Comparison of ENCODE assay signal across 19 cellular contexts in the genomic region with DNA sequence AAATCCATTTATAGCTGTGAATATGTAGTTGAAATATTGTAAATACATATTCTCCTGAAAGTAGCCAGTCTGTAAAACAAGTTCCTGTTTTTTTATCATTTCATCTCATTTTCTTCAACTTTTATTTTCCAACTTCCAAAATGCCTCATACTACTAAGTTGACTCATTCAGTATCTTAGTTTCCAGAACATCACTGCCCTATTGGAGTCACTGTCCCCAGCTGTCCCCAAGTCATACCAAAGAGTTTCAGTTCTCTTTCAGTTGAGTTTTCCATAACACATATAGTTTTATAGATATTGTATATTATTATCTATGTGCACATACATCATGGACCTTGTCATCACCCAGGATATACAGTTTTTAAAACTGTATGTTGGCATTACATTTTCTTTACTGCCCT.
"Had no signal": no experiment of that assay in that cellular context is flagged by ENCODE, and none has a peak within 500 bp of the region (broad histone marks: within the 10 kb centered on the region; RNA-seq: fewer than 3 reads in every experiment).

No MANE protein-coding gene starts in this region.

- DNase-seq: activated CD4-positive, CD25-positive, alpha-beta regulatory T cell treated with anti-CD3 and anti-CD28 coated beads, Interleukin-2, amount 50 U/mL, for 72 hours; activated naive CD4-positive, alpha-beta T cell treated with anti-CD3 and anti-CD28 coated beads for 36 hours; activated naive CD8-positive, alpha-beta T cell treated with anti-CD3 and anti-CD28 coated beads, Interleukin-2, amount 50 U/mL, for 24 hours; activated T-cell treated with anti-CD3 and anti-CD28 coated beads for 4 hours; aorta; cerebellar nuclear complex; effector memory CD4-positive, alpha-beta T cell; foreskin keratinocyte; glutamatergic neuron; hypothalamus; kidney; left ventricle myocardium inferior; mucosa of descending colon; naive thymus-derived CD4-positive, alpha-beta T cell; ovary; right lobe of liver; stimulated activated CD4-positive, alpha-beta T cell treated with anti-CD3 and anti-CD28 coated beads, Interleukin-4, amount 100 ng/mL, for 4 hours; stimulated activated CD8-positive, alpha-beta memory T cell treated with anti-CD3 and anti-CD28 coated beads, Interleukin-4, amount 100 ng/mL, for 48 hours; trophoblast cell had no signal

- ATAC-seq: activated naive CD8-positive, alpha-beta T cell treated with anti-CD3 and anti-CD28 coated beads, Interleukin-2, amount 50 U/mL, for 24 hours; foreskin keratinocyte; mucosa of descending colon; naive thymus-derived CD4-positive, alpha-beta T cell; right lobe of liver had no signal
